In the genomic region with DNA sequence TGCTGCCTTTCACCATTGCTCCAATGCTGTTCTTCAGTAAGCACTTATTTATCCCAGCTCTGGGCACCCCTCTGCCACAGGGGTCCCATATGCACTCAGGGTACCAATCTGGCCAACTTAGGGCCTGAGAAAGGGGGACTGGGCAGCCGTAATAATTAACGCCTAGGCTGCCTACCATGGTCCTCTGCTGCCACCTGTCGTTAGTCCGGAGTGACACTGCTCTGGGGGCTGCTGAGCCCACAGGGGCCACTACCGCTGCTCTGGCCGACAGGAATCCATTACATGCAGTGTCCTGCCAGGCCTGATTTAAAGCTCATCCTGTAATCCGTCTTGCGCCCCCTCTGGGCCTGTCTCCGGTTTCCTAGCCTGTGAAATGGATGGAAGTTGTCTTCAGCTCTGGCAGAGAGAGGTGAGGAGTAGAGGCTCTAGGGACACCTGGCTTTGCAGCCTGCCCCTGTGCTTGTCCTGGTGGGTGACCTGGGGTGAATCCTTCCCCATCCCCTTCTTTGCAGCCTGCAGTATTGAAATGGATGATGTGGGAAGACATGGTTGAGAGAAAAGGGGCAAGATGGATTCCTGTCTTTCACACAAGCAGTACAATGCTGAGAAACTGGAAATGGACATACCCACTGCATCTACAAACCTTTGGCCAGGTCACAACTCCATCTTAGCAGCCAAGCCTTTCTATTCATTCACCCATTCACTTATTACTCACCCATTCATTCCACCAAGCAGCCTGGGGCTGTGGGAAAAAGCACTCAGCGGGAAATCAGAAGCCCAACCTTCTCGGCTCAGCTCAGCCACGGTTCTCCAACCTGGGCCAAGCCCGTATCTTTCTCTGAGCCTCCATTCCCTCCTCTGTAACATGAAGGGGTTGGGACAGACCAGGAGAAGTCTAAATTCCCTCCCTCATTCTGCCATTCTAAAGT, we compare ENCODE assay signal across 8 cellular contexts.
A peak's percentile ranks its signal among the peaks of the same experiment; 100 is the strongest.
DNase-seq lines count a peak whose midpoint lies in the region; ATAC-seq and TF ChIP-seq lines count a peak whose summit lies in the region.

No MANE protein-coding gene starts in this region.

- no peaks in the 10 kb centered on the region for H4K20me1 ChIP-seq in DOHH2 (ENCODE audit: control insufficient read depth, insufficient read depth, low read depth, low read length)

- in situ Hi-C loops in HAP-1 (cut with MboI; ENCODE audit: low sequenced_read_pairs), result loop anchor here (5.0 to 25.0 kb wide), 3 partner anchors 163 to 1201 kb away; a partner anchor contains a TSS

- DNase-seq in HAP-1 (ENCODE audit: low spot score in 2 of 2) (peak; percentile 75 to 92), NT2/D1 (ENCODE audit: low read depth, low spot score) (peak; percentile 84), heart right ventricle (peak; percentile 32 to 33), retina (peak; percentile 66)
- peak; percentile 65 for DNase-seq in activated effector memory CD4-positive, alpha-beta T cell treated with anti-CD3 and anti-CD28 coated beads, Interleukin-2, amount 50 U/mL, for 16 hours

- peak; percentile 55 for TF ChIP-seq CTCF in DOHH2 (IDR thresholded peaks at IDR 0.05; ENCODE audit: low read depth, low read length, poor library complexity, severe bottlenecking)
- TF ChIP-seq CTCF in heart right ventricle (IDR thresholded peaks at IDR 0.05), result peak; percentile 23 to 78 (median 70)

- H3K27me3 ChIP-seq in DOHH2 (ENCODE audit: control insufficient read depth, low read length) (no peaks in the 10 kb centered on the region), HAP-1 (ENCODE audit: low read depth) (no peaks in the 10 kb centered on the region), NT2/D1 (ENCODE audit: insufficient read depth, insufficient read length) (peaks cover 33% of the 10 kb centered on the region), heart right ventricle (peaks cover 0 to 65% (median 0%) of the 10 kb centered on the region in 7 donors)

- H3K79me2 ChIP-seq in DOHH2 (ENCODE audit: control insufficient read depth, low read length), result no peaks in the 10 kb centered on the region

- intact Hi-C loops in heart right ventricle (cut with DNase I), result loop anchor here (5.0 to 10.0 kb wide), 8 partner anchors 83 to 566 kb away; a partner anchor contains a TSS

- no peaks in the 10 kb centered on the region for H3K9me2 ChIP-seq in DOHH2 (replicated peaks; ENCODE audit: control insufficient read depth, low read length)

- no peaks in the 10 kb centered on the region for H3F3A ChIP-seq in DOHH2 (ENCODE audit: control insufficient read depth, insufficient read depth)

- H3K9me3 ChIP-seq in DOHH2 (ENCODE audit: control insufficient read depth, insufficient read depth, low read length) (no peaks in the 10 kb centered on the region), HAP-1 (no peaks in the 10 kb centered on the region), NT2/D1 (ENCODE audit: insufficient read depth, low read length) (no peaks in the 10 kb centered on the region), heart right ventricle (no peaks in the 10 kb centered on the region)

- no peak overlapping the region for H3K4me3 ChIP-seq in DOHH2 (ENCODE audit: low read length)
- H3K4me3 ChIP-seq in HAP-1, result no peak overlapping the region
- no peak overlapping the region for H3K4me3 ChIP-seq in NT2/D1 (ENCODE audit: insufficient read length, low read depth)
- H3K4me3 ChIP-seq in heart right ventricle, result no peak overlapping the region

- no peaks in the 10 kb centered on the region for H3K36me3 ChIP-seq in DOHH2 (ENCODE audit: control insufficient read depth, low read length)
- no peaks in the 10 kb centered on the region for H3K36me3 ChIP-seq in HAP-1 (replicated peaks)
- no peaks in the 10 kb centered on the region for H3K36me3 ChIP-seq in NT2/D1 (ENCODE audit: insufficient read depth, insufficient read length, low read length)
- H3K36me3 ChIP-seq in heart right ventricle, result no peaks in the 10 kb centered on the region

- H3K27ac ChIP-seq in DOHH2 (ENCODE audit: low read depth, low read length), result no peak overlapping the region
- H3K27ac ChIP-seq in heart right ventricle, result no peak overlapping the region

- 23 to 29% methylated on average over 12 to 13 of the region's 13 CpGs for WGBS in heart right ventricle, 2 donors

- H3K4me1 ChIP-seq in DOHH2 (ENCODE audit: control insufficient read depth, low read length) (no peaks in the 10 kb centered on the region), HAP-1 (peaks cover 6% of the 10 kb centered on the region), NT2/D1 (ENCODE audit: insufficient read depth, insufficient read length) (peaks cover 12% of the 10 kb centered on the region), heart right ventricle (peaks cover 0 to 4% (median 0%) of the 10 kb centered on the region in 9 donors)

- H3K9ac ChIP-seq in NT2/D1 (ENCODE audit: insufficient read length, low read depth), result peak overlapping the region; percentile 58

- H3K4me2 ChIP-seq in DOHH2 (ENCODE audit: low read length), result no peak overlapping the region

- ATAC-seq in heart right ventricle, result peak in 6 of 8 donors; percentile 46 to 75 (median 68)
- no peak for ATAC-seq in GM21526 (IDR thresholded peaks at IDR 0.05; ENCODE audit: low FRiP score, unreplicated experiment)
- ATAC-seq in GM18517 (IDR thresholded peaks at IDR 0.05; ENCODE audit: unreplicated experiment), result no peak

Comparison
In these comparisons a context has a peak if more than half of its experiments do, and no peak if none do; other contexts are left out.
1. DNase-seq: peak in every context shown above with its lines; median percentile 84 in NT2/D1; 84 in HAP-1; 66 in retina; 65 in activated effector memory CD4-positive, alpha-beta T cell treated with anti-CD3 and anti-CD28 coated beads, Interleukin-2, amount 50 U/mL, for 16 hours; 32 in heart right ventricle.
2. ATAC-seq: peak in heart right ventricle (6 of 8); none in GM21526 (single experiment) and GM18517 (single experiment).